2 cellular contexts compared by ENCODE assay signal in the genomic region with DNA sequence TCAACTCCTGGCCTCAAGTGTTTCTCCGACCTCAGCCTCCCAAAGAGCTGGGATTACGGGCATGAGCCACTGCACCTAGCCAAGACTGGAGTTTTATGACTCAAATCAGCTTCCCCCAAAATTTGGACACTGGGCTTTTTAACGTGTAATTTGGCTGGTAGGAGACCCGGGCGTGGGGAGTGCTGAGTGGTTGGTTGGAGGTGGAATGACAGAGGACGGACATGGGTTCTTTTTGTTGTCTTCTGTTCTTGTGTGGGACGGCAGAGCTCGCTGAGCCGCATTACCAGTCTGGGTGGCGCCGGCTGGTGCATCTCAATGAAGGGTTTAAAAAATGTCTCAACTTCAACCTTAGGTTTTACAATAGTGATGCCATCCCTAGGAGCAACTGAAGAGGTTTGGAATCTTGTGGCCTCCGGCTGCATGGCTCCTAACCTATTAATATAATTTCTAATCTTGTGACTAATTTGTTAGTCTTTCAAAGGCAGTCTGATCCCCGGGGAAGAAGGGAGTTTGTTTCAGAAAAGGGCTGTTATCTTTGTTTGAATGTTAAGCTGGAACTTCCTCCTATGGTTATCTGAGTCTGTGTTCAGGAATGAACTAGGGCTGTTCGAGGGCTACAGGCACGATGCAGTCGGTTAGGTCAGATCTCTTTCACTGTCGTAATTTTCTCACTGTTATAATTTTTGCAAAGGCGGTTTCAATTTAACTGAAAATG. TPM values are rescaled to one million over a fixed set of nuclear protein-coding genes. Genes with fewer than 3 reads are reported as not detected.
"Had no signal": no experiment of that assay in that cellular context is flagged by ENCODE, and none has a peak within 500 bp of the region (broad histone marks: within the 10 kb centered on the region; RNA-seq: fewer than 3 reads in every experiment).

No MANE protein-coding gene starts in this region.

RNA-seq across cellular contexts. Expression of a gene that starts 26.2 kb away (rescaled TPM):
- total RNA-seq: activated CD8-positive, alpha-beta T cell treated with anti-CD3 and anti-CD28 coated beads, Interleukin-2, amount 10 ng/mL, durations not matched to agents 7 days and 5 days; activated naive CD8-positive, alpha-beta T cell treated with anti-CD3 and anti-CD28 coated beads, Interleukin-2, amount 10 ng/mL, durations not matched to agents 7 days and 5 days had no signal

RNA-seq across cellular contexts. Expression of a gene that starts 50.7 kb away (rescaled TPM):
- total RNA-seq: activated CD8-positive, alpha-beta T cell treated with anti-CD3 and anti-CD28 coated beads, Interleukin-2, amount 10 ng/mL, durations not matched to agents 7 days and 5 days had no signal
